In genomic region chr16:71426069-71426879, GRCh38 we compare ENCODE assay signal across 1 cellular context.
TF ChIP-seq lines count a peak whose summit lies in the region.

No MANE protein-coding gene starts in this region.

TF ChIP-seq in WTC11, 78 proteins besides CTCF, POLR2A, EP300 and RAD21 (continued from another document):
- TF ChIP-seq, protein P1, sequence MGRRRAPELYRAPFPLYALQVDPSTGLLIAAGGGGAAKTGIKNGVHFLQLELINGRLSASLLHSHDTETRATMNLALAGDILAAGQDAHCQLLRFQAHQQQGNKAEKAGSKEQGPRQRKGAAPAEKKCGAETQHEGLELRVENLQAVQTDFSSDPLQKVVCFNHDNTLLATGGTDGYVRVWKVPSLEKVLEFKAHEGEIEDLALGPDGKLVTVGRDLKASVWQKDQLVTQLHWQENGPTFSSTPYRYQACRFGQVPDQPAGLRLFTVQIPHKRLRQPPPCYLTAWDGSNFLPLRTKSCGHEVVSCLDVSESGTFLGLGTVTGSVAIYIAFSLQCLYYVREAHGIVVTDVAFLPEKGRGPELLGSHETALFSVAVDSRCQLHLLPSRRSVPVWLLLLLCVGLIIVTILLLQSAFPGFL (CRISPR knock-in tag; IDR thresholded peaks at IDR 0.05; ENCODE audit: borderline replicate concordance): no peak
- no peak for TF ChIP-seq JUN (CRISPR knock-in tag; IDR thresholded peaks at IDR 0.05)
